4 cellular contexts compared by ENCODE assay signal in genomic region chr3:108279066-108279465, GRCh38. TPM values are rescaled to one million over a fixed set of nuclear protein-coding genes. Genes with fewer than 3 reads are reported as not detected.
"Had no signal": no experiment of that assay in that cellular context is flagged by ENCODE, and none has a peak within 500 bp of the region (broad histone marks: within the 10 kb centered on the region; RNA-seq: fewer than 3 reads in every experiment).

No MANE protein-coding gene starts in this region.

RNA-seq across cellular contexts. Expression of gene HHLA2, which starts 17.3 kb away (rescaled TPM):
- total RNA-seq: HepG2, HT1080, IMR-90 had no signal
- polyA plus RNA-seq: HepG2, IgD-negative memory B cell, IMR-90 had no signal
